In genomic region chr3:186627852-186628414, GRCh38 we compare ENCODE assay signal across 8 cellular contexts. TPM values are rescaled to one million over a fixed set of nuclear protein-coding genes. Genes with fewer than 3 reads are reported as not detected.
"Had no signal": no experiment of that assay in that cellular context is flagged by ENCODE, and none has a peak within 500 bp of the region (broad histone marks: within the 10 kb centered on the region; RNA-seq: fewer than 3 reads in every experiment).

No MANE protein-coding gene starts in this region.

- FAIRE-seq: HTR-8/SVneo, K562 had no signal

- H3K27ac ChIP-seq: HL-60 had no signal

- ATAC-seq: K562 had no signal

- H3K4me3 ChIP-seq: K562 had no signal

- DNase-seq: IMR-90, KBM-7, KG1 had no signal

RNA-seq across cellular contexts. Expression of gene FETUB, which starts 12.3 kb away (rescaled TPM):
- total RNA-seq: HT-29, IMR-90, K562 had no signal
- polyA plus RNA-seq: IgD-negative memory B cell, IMR-90, K562 had no signal

RNA-seq across cellular contexts. Expression of gene AHSG, which starts 15.1 kb away (rescaled TPM):
- total RNA-seq: HT-29, IMR-90 had no signal
- polyA plus RNA-seq: IgD-negative memory B cell, IMR-90, K562 had no signal

RNA-seq across cellular contexts. Expression of gene HRG, which starts 37.9 kb away (rescaled TPM):
- total RNA-seq: HT-29, IMR-90, K562 had no signal
- polyA plus RNA-seq: IgD-negative memory B cell, IMR-90, K562 had no signal
